ENCODE assay signal across 8 cellular contexts in the genomic region with DNA sequence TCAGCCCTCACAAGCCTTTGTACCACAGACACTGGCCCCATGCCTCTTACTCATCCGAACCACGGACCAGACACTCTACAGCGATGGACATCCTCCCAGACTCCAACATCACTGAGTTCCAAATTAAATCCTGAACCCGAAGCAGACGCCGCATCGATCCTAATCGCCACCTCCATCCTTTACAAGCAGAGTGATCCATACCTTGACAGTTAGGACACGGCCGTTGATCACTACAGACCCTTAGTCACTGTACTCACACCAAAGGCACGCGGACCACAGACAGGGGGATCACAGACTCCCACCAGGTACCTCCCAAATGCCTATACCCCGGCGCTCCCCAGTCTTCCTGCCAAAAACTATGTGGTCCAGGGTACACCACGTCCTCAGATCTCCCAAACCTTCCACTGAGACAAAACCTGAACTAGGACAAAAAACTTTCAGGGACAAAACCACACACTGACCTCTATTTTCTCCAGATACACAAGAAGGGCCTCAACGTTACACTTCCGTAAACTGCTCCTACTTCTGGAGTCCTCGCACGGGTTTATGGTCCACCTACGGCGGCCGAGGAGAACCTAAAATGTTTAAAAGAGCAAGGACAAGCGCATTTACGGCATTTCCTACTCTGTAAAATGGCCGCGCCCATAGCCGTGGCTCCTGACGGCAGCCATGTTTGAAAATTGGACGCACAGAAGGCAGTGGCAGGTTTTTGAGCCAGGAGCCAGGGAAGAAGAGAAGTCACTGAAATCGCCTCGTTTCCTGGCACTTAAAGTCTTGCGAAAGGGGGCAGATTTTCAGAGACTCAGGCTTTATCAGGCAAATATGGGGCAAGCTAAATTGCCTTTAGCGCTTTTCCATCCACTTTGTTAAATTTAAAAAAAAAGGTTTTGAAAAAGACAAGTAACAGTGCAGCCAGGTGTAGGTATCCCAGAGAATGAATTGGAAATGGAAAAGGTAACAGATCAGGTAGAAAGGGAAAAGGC. TPM values are rescaled to one million over a fixed set of nuclear protein-coding genes. Genes with fewer than 3 reads are reported as not detected.
A peak's percentile ranks its signal among the peaks of the same experiment; 100 is the strongest.
DNase-seq lines count a peak whose midpoint lies in the region; TF ChIP-seq lines count a peak whose summit lies in the region.

A gene (minus strand): TSS at position 532 of the 983 bp plus-strand sequence. CDS start 12,480 bp downstream, outside the sequence.

- H3K36me3 ChIP-seq in adipocyte (ENCODE audit: control insufficient read depth, insufficient read depth, low read length, severe bottlenecking) (peaks cover 8% of the 10 kb centered on the region), cardiac muscle cell (no peaks in the 10 kb centered on the region), parathyroid adenoma (ENCODE audit: control insufficient read depth, insufficient read depth, low read length) (no peaks in the 10 kb centered on the region), tibial artery (peaks cover 10 to 20% (median 17%) of the 10 kb centered on the region in 3 donors)

- peak within 1 kb of the TSS; percentile 89 for H3K4me2 ChIP-seq in parathyroid adenoma (ENCODE audit: low read length)

- TF ChIP-seq CTCF in cardiac muscle cell (IDR thresholded peaks at IDR 0.05; ENCODE audit: low read depth, low read length) (no peak), parathyroid adenoma (IDR thresholded peaks at IDR 0.05) (no peak), tibial artery (IDR thresholded peaks at IDR 0.05) (no peak)

- H3K27ac ChIP-seq in cardiac muscle cell: peak within 1 kb of the TSS; percentile 55
- H3K27ac ChIP-seq in parathyroid adenoma: peak within 1 kb of the TSS; percentile 51
- H3K27ac ChIP-seq in tibial artery: peak within 1 kb of the TSS; percentile 80 to 83

- H3K27me3 ChIP-seq in adipocyte (replicated peaks; ENCODE audit: control insufficient read depth, insufficient read depth, low read length): no peaks in the 10 kb centered on the region
- H3K27me3 ChIP-seq in cardiac muscle cell: no peaks in the 10 kb centered on the region
- no peaks in the 10 kb centered on the region for H3K27me3 ChIP-seq in parathyroid adenoma (ENCODE audit: control insufficient read depth, insufficient read depth, low read length)
- no peaks in the 10 kb centered on the region for H3K27me3 ChIP-seq in tibial artery

- peaks cover 8% of the 10 kb centered on the region for H3K4me1 ChIP-seq in adipocyte (ENCODE audit: control insufficient read depth, insufficient read depth, low read length)
- no peaks in the 10 kb centered on the region for H3K4me1 ChIP-seq in cardiac muscle cell (ENCODE audit: low read depth)
- no peaks in the 10 kb centered on the region for H3K4me1 ChIP-seq in parathyroid adenoma
- H3K4me1 ChIP-seq in tibial artery: peaks cover 0 to 12% (median 9%) of the 10 kb centered on the region in 4 donors

- H3K9me3 ChIP-seq in adipocyte (ENCODE audit: control insufficient read depth, low read length) (peaks cover 45% of the 10 kb centered on the region), cardiac muscle cell (ENCODE audit: low read depth) (no peaks in the 10 kb centered on the region), parathyroid adenoma (ENCODE audit: control insufficient read depth, low read length) (no peaks in the 10 kb centered on the region), tibial artery (peaks cover 0 to 74% (median 50%) of the 10 kb centered on the region in 3 donors)

- H3K9ac ChIP-seq in adipocyte (ENCODE audit: low read length) (peak within 1 kb of the TSS; percentile 96), parathyroid adenoma (no peak within 1 kb of the TSS)

- peak; percentile 72 for DNase-seq in DMS79 (lab: John Stamatoyannopoulos, UW)
- peak; percentile 57 for DNase-seq in GOT3 (lab: John Stamatoyannopoulos, UW)
- peak; percentile 100 for DNase-seq in MV-4-11 (lab: John Stamatoyannopoulos, UW)
- peak; percentile 90 for DNase-seq in T follicular helper cell (ENCODE audit: low read depth)
- peak; percentile 94 for DNase-seq in adipocyte (ENCODE audit: low read depth)
- DNase-seq in cardiac muscle cell (ENCODE audit: low read depth in 1 of 2, low spot score in 1 of 2): peak; percentile 94 to 98
- peak; percentile 96 for DNase-seq in tibial artery

- peaks cover 11% of the 10 kb centered on the region for H3K79me2 ChIP-seq in parathyroid adenoma

- intact Hi-C loops in tibial artery (cut with DNase I; ENCODE audit: low total_unique reads): no loop called here

- H3K4me3 ChIP-seq in adipocyte (ENCODE audit: low read length) (peak within 1 kb of the TSS; percentile 99), cardiac muscle cell (peak within 1 kb of the TSS; percentile 74), parathyroid adenoma (ENCODE audit: low read depth, low read length) (peak within 1 kb of the TSS; percentile 89), tibial artery (peak within 1 kb of the TSS; percentile 61 to 74)

- H2AFZ ChIP-seq in parathyroid adenoma: peak within 1 kb of the TSS; percentile 67

RNA-seq across cellular contexts. Expression of the gene that starts here (rescaled TPM):
- 7.4 and 10.4 TPM in 2 replicates for total RNA-seq in cardiac muscle cell
- 9.2 and 12.0 TPM in 2 replicates for polyA plus RNA-seq in cardiac muscle cell

Comparison
In these comparisons a context has a peak if more than half of its experiments do, and no peak if none do; other contexts are left out.
1. Peak in every context shown above with its lines: DNase-seq, H3K4me3 ChIP-seq and H3K27ac ChIP-seq.